28 cellular contexts compared by ENCODE assay signal in the genomic region with DNA sequence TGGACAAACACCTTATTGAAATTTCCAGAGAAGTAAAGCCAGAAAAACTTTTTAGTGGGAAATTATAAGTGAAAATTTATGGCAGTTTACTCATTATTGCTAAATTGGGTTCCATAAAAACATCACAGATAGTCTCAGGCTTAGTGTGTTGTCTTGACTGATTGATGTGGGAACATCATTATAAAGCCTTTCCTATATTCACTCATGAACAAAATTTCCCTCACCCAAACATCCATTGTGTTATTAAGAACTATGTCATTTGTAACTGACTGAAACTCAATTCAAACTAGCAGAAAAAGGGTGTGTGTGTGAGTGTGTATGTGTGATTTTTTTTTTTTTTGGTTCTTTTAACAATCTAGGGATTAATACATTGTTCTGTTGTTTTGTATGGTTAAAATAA.
"Had no signal": no experiment of that assay in that cellular context is flagged by ENCODE, and none has a peak within 500 bp of the region (broad histone marks: within the 10 kb centered on the region; RNA-seq: fewer than 3 reads in every experiment).

No MANE protein-coding gene starts in this region.

- H3K27ac ChIP-seq: colonic mucosa, coronary artery, dorsolateral prefrontal cortex, epithelial cell of prostate, esophagus muscularis mucosa, esophagus squamous epithelium, foreskin keratinocyte, gastrocnemius medialis, gastroesophageal sphincter, heart left ventricle, heart right ventricle had no signal

- H3K36me3 ChIP-seq: colonic mucosa, esophagus muscularis mucosa, esophagus squamous epithelium, gastrocnemius medialis, gastroesophageal sphincter, heart left ventricle, heart right ventricle had no signal

- H3K4me1 Mint-ChIP-seq: endodermal cell had no signal

- H3K9me3 ChIP-seq: colonic mucosa, esophagus muscularis mucosa, esophagus squamous epithelium, gastrocnemius medialis, gastroesophageal sphincter, heart left ventricle had no signal

- H3K4me3 Mint-ChIP-seq: dendritic cell treated with granulocyte-macrophage colony-stimulating factor and Interleukin-4, amounts not matched to agents 40 ng/mL and 50 ng/mL, for 4 days; effector memory CD8-positive, alpha-beta T cell; endodermal cell had no signal

- H3K27me3 Mint-ChIP-seq: dendritic cell treated with granulocyte-macrophage colony-stimulating factor and Interleukin-4, amounts not matched to agents 40 ng/mL and 50 ng/mL, for 4 days; effector memory CD8-positive, alpha-beta T cell had no signal

- ATAC-seq: effector memory CD8-positive, alpha-beta T cell; esophagus mucosa; foreskin keratinocyte; gastrocnemius medialis; gastroesophageal sphincter; heart left ventricle; heart right ventricle had no signal

- H3K9me3 Mint-ChIP-seq: dendritic cell treated with granulocyte-macrophage colony-stimulating factor and Interleukin-4, amounts not matched to agents 40 ng/mL and 50 ng/mL, for 4 days; endodermal cell had no signal

- FAIRE-seq: colon, endometrium, endothelial cell of umbilical vein, frontal cortex had no signal

- H3K27me3 ChIP-seq: colonic mucosa, dorsolateral prefrontal cortex, esophagus muscularis mucosa, esophagus squamous epithelium, gastrocnemius medialis, gastroesophageal sphincter, heart left ventricle, heart right ventricle had no signal

- H3K4me1 ChIP-seq: colonic mucosa, esophagus muscularis mucosa, esophagus squamous epithelium, foreskin keratinocyte, gastrocnemius medialis, gastroesophageal sphincter, heart left ventricle, heart right ventricle had no signal

- H3K27ac Mint-ChIP-seq: dendritic cell treated with granulocyte-macrophage colony-stimulating factor and Interleukin-4, amounts not matched to agents 40 ng/mL and 50 ng/mL, for 4 days; effector memory CD8-positive, alpha-beta T cell; endodermal cell had no signal

- DNase-seq: colonic mucosa; cortex of kidney; dermis blood vessel endothelial cell; dorsolateral prefrontal cortex; effector CD4-positive, alpha-beta T cell; effector CD8-positive, alpha-beta T cell; effector memory CD4-positive, alpha-beta T cell; effector memory CD8-positive, alpha-beta T cell; endodermal cell; esophagus squamous epithelium; foreskin fibroblast; foreskin keratinocyte; foreskin melanocyte; gastrocnemius medialis; glutamatergic neuron; head of caudate nucleus; heart left ventricle; heart right ventricle had no signal

- H3K4me3 ChIP-seq: colonic mucosa, coronary artery, dorsolateral prefrontal cortex, esophagus muscularis mucosa, esophagus squamous epithelium, gastrocnemius medialis, gastroesophageal sphincter, heart left ventricle, heart right ventricle had no signal
